Comparison of ENCODE assay signal across 26 cellular contexts in the genomic region with DNA sequence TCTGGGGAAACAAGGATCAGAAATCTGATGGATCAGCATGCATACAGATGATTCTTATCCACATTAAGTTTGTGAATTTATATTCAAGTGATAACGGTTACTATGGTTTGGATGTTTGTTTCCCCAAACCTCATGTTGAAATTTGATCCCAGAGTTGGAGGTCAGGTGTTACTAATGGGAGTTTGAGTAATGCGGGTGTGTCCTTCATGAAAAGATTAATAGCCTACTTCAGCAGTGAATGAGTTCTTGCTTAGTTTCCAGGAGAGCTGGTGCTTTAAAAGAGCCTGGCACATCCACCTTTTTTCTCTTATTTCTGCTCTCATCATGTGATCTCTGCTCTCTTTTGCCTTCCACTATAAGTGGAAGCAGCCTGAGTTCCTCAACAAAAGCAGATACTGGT.
A peak's percentile ranks its signal among the peaks of the same experiment; 100 is the strongest.
DNase-seq lines count a peak whose midpoint lies in the region; ATAC-seq and TF ChIP-seq lines count a peak whose summit lies in the region.
"Had no signal": no experiment of that assay in that cellular context is flagged by ENCODE, and none has a peak within 500 bp of the region (broad histone marks: within the 10 kb centered on the region; RNA-seq: fewer than 3 reads in every experiment).

No MANE protein-coding gene starts in this region.

- H3K4me3 Mint-ChIP-seq in stimulated activated naive B cell treated with anti-CD40 and anti-IgM and Interleukin-4, amounts not matched to agents 10 μg/mL and 1 μg/mL and 100 μg/mL, for 72 hours: no peak overlapping the region
- H3K4me3 Mint-ChIP-seq: activated naive CD8-positive, alpha-beta T cell treated with anti-CD3 and anti-CD28 coated beads, Interleukin-2, amount 50 U/mL, for 24 hours; natural killer cell; stimulated activated memory B cell treated with anti-CD40 and anti-IgM and Interleukin-4, amounts not matched to agents 10 μg/mL and 1 μg/mL and 100 μg/mL, for 72 hours; T-helper 2 cell treated with Interferon-gamma antibody and Interleukin-4, amounts not matched to agents 5 μg/mL and 100 μg/mL, for 36 hours had no signal

- H3K27me3 Mint-ChIP-seq in stimulated activated naive B cell treated with anti-CD40 and anti-IgM and Interleukin-4, amounts not matched to agents 10 μg/mL and 1 μg/mL and 100 μg/mL, for 72 hours: no peaks in the 10 kb centered on the region
- H3K27me3 Mint-ChIP-seq: activated naive CD8-positive, alpha-beta T cell treated with anti-CD3 and anti-CD28 coated beads, Interleukin-2, amount 50 U/mL, for 24 hours; CD4-positive, CD25-positive, alpha-beta regulatory T cell; stimulated activated memory B cell treated with anti-CD40 and anti-IgM and Interleukin-4, amounts not matched to agents 10 μg/mL and 1 μg/mL and 100 μg/mL, for 72 hours had no signal

- DNase-seq in H4 (ENCODE audit: low spot score) (peak; percentile 2), NCI-H187 treated with DMSO at 0.1 percent for 48 hours (lab: John Stamatoyannopoulos, UW) (peak; percentile 91), SW480 (ENCODE audit: low spot score) (peak; percentile 28), iris pigment epithelial cell (ENCODE audit: low read depth) (peak; percentile 9), tibial artery (no peak)
- no peak for DNase-seq in stimulated activated CD4-positive, alpha-beta T cell treated with anti-CD3 and anti-CD28 coated beads, Interleukin-4, amount 100 ng/mL, for 1 hour
- no peak for DNase-seq in stimulated activated naive B cell treated with anti-CD40 and anti-IgM and Interleukin-4, amounts not matched to agents 10 μg/mL and 1 μg/mL and 100 μg/mL, for 72 hours
- DNase-seq: activated CD4-positive, alpha-beta T cell treated with anti-CD3 and anti-CD28 coated beads, Interleukin-2, amount 50 U/mL, for 4 hours; activated effector memory CD4-positive, alpha-beta T cell treated with anti-CD3 and anti-CD28 coated beads, Interleukin-2, amount 50 U/mL, for 16 hours; activated naive CD8-positive, alpha-beta T cell treated with anti-CD3 and anti-CD28 coated beads, Interleukin-2, amount 50 U/mL, for 24 hours; CD4-positive, CD25-positive, alpha-beta regulatory T cell; dermis blood vessel endothelial cell; GOT3; kidney; mesendoderm; natural killer cell; NCI-H1092 treated with DMSO at 0.1 percent for 48 hours; NCI-H2171 treated with DMSO at 0.1 percent for 48 hours; NK-92 treated with Interleukin-12 subunit alpha and Interleukin-12 subunit beta, amount 100 ng/mL, for 24 hours; Peyer's patch; testis; WERI-Rb-1 had no signal

- no peak overlapping the region for H3K27ac Mint-ChIP-seq in stimulated activated naive B cell treated with anti-CD40 and anti-IgM and Interleukin-4, amounts not matched to agents 10 μg/mL and 1 μg/mL and 100 μg/mL, for 72 hours
- H3K27ac Mint-ChIP-seq: activated naive CD8-positive, alpha-beta T cell treated with anti-CD3 and anti-CD28 coated beads, Interleukin-2, amount 50 U/mL, for 24 hours; CD4-positive, CD25-positive, alpha-beta regulatory T cell; natural killer cell; stimulated activated memory B cell treated with anti-CD40 and anti-IgM and Interleukin-4, amounts not matched to agents 10 μg/mL and 1 μg/mL and 100 μg/mL, for 72 hours; T-helper 2 cell treated with Interferon-gamma antibody and Interleukin-4, amounts not matched to agents 5 μg/mL and 100 μg/mL, for 36 hours had no signal

- no peaks in the 10 kb centered on the region for H3K4me1 Mint-ChIP-seq in stimulated activated naive B cell treated with anti-CD40 and anti-IgM and Interleukin-4, amounts not matched to agents 10 μg/mL and 1 μg/mL and 100 μg/mL, for 72 hours
- H3K4me1 Mint-ChIP-seq: activated naive CD8-positive, alpha-beta T cell treated with anti-CD3 and anti-CD28 coated beads, Interleukin-2, amount 50 U/mL, for 24 hours; CD4-positive, CD25-positive, alpha-beta regulatory T cell; natural killer cell; stimulated activated memory B cell treated with anti-CD40 and anti-IgM and Interleukin-4, amounts not matched to agents 10 μg/mL and 1 μg/mL and 100 μg/mL, for 72 hours had no signal

- H3K9me3 Mint-ChIP-seq in stimulated activated naive B cell treated with anti-CD40 and anti-IgM and Interleukin-4, amounts not matched to agents 10 μg/mL and 1 μg/mL and 100 μg/mL, for 72 hours: peaks cover 0 to 5% of the 10 kb centered on the region in 2 donors
- H3K9me3 Mint-ChIP-seq: stimulated activated memory B cell treated with anti-CD40 and anti-IgM and Interleukin-4, amounts not matched to agents 10 μg/mL and 1 μg/mL and 100 μg/mL, for 72 hours had no signal

- no peaks in the 10 kb centered on the region for H3K9me3 ChIP-seq in tibial artery
- H3K9me3 ChIP-seq: Peyer's patch, testis had no signal

- no peaks in the 10 kb centered on the region for H3K36me3 Mint-ChIP-seq in stimulated activated naive B cell treated with anti-CD40 and anti-IgM and Interleukin-4, amounts not matched to agents 10 μg/mL and 1 μg/mL and 100 μg/mL, for 72 hours
- H3K36me3 Mint-ChIP-seq: CD4-positive, CD25-positive, alpha-beta regulatory T cell; natural killer cell; stimulated activated memory B cell treated with anti-CD40 and anti-IgM and Interleukin-4, amounts not matched to agents 10 μg/mL and 1 μg/mL and 100 μg/mL, for 72 hours had no signal

- ATAC-seq in stimulated activated naive B cell treated with anti-CD40 and anti-IgM and Interleukin-4, amounts not matched to agents 10 μg/mL and 1 μg/mL and 100 μg/mL, for 72 hours (replicated peaks): no peak
- ATAC-seq in GM21360 (IDR thresholded peaks at IDR 0.05; ENCODE audit: unreplicated experiment): no peak
- ATAC-seq: activated naive CD8-positive, alpha-beta T cell treated with anti-CD3 and anti-CD28 coated beads, Interleukin-2, amount 50 U/mL, for 24 hours; natural killer cell; stimulated activated memory B cell treated with anti-CD40 and anti-IgM and Interleukin-4, amounts not matched to agents 10 μg/mL and 1 μg/mL and 100 μg/mL, for 72 hours had no signal

- no peak overlapping the region for H3K27ac ChIP-seq in tibial artery
- H3K27ac ChIP-seq: parathyroid adenoma, Peyer's patch, testis, WERI-Rb-1 had no signal

- no peaks in the 10 kb centered on the region for H3K4me1 ChIP-seq in tibial artery
- H3K4me1 ChIP-seq: parathyroid adenoma, Peyer's patch, testis had no signal

- H3K4me3 ChIP-seq in tibial artery: no peak overlapping the region
- H3K4me3 ChIP-seq: Peyer's patch, testis had no signal

- no peak for TF ChIP-seq CTCF in tibial artery (IDR thresholded peaks at IDR 0.05)

- intact Hi-C loops in tibial artery (cut with DNase I; ENCODE audit: low total_unique reads): no loop called here

- H3K27me3 ChIP-seq in tibial artery: no peaks in the 10 kb centered on the region
- H3K27me3 ChIP-seq: Peyer's patch, testis had no signal

- H3K36me3 ChIP-seq in tibial artery: no peaks in the 10 kb centered on the region
- H3K36me3 ChIP-seq: Peyer's patch, WERI-Rb-1 had no signal

Comparison
In these comparisons a context has a peak if more than half of its experiments do, and no peak if none do; other contexts are left out.
1. DNase-seq: peak in H4 (single experiment), NCI-H187 treated with DMSO at 0.1 percent for 48 hours (single experiment), SW480 (single experiment) and iris pigment epithelial cell (single experiment); none in tibial artery (0 of 2), stimulated activated CD4-positive, alpha-beta T cell treated with anti-CD3 and anti-CD28 coated beads, Interleukin-4, amount 100 ng/mL, for 1 hour (single experiment) and stimulated activated naive B cell treated with anti-CD40 and anti-IgM and Interleukin-4, amounts not matched to agents 10 μg/mL and 1 μg/mL and 100 μg/mL, for 72 hours (single experiment).